9 cellular contexts compared by ENCODE assay signal in the genomic region with DNA sequence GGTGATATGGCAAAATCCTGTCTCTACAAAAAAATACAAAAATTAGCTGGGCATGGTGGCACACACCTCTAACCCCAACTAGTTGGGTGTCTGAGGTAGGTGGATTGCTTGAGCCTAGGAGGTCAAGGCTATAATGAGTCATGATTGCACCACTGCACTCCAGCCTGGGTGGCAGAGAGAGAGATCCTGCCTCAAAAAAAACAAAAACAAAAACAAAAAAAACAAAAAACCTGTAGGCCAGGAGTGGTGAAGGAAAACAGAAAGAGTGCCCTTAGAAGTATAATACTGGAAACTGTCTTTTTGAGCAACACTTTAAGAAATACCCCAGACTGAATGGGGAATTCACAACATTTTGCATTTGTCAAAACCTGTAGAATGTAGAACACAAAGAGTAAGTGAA.
DNase-seq lines count a peak whose midpoint lies in the region; ATAC-seq and TF ChIP-seq lines count a peak whose summit lies in the region.
"Had no signal": no experiment of that assay in that cellular context is flagged by ENCODE, and none has a peak within 500 bp of the region (broad histone marks: within the 10 kb centered on the region; RNA-seq: fewer than 3 reads in every experiment).

No MANE protein-coding gene starts in this region.

- H3K27ac ChIP-seq in SK-N-SH (ENCODE audit: low read depth in 2 of 2, low read length in 1 of 2) = peak overlapping the region in 1 of 2 experiments; percentile 81; a peak in 2 of 4 replicates

- TF ChIP-seq RAD21 in SK-N-SH (IDR thresholded peaks at IDR 0.05; ENCODE audit: low read length) = no peak

- no peak for TF ChIP-seq CTCF in SK-N-SH (IDR thresholded peaks at IDR 0.05)
- no peak for TF ChIP-seq CTCF in GM10266 (IDR thresholded peaks at IDR 0.05; ENCODE audit: control insufficient read depth, insufficient read depth, low read depth, missing control alignments)

- H3K9me3 Mint-ChIP-seq in dendritic cell treated with granulocyte-macrophage colony-stimulating factor and Interleukin-4, amounts not matched to agents 40 ng/mL and 50 ng/mL, for 4 days = no peaks in the 10 kb centered on the region

- no peaks in the 10 kb centered on the region for H3K27me3 Mint-ChIP-seq in dendritic cell treated with granulocyte-macrophage colony-stimulating factor and Interleukin-4, amounts not matched to agents 40 ng/mL and 50 ng/mL, for 4 days

- POLR2A ChIA-PET in SK-N-SH (lab: Yijun Ruan, JAX) = no interaction called here

- H3K36me3 ChIP-seq in SK-N-SH (replicated peaks in 1 of 2; ENCODE audit: control insufficient read depth in 1 of 2, insufficient read depth in 2 of 2, low read length in 1 of 2) = no peaks in the 10 kb centered on the region

- H3K4me2 ChIP-seq in SK-N-SH = peak overlapping the region; percentile 53; the same call in 1 of the 2 replicates

- peaks cover 86% of the 10 kb centered on the region for H3K4me1 Mint-ChIP-seq in dendritic cell treated with granulocyte-macrophage colony-stimulating factor and Interleukin-4, amounts not matched to agents 40 ng/mL and 50 ng/mL, for 4 days (ENCODE audit: low read depth)

- DNase-seq in SK-N-SH = no peak
- peak; percentile 45 for DNase-seq in LHCN-M2 (ENCODE audit: low read depth)
- no peak for DNase-seq in sciatic nerve (ENCODE audit: low spot score)
- DNase-seq in SKM-1 treated with dmso at 0.1 percent for 144 hours (lab: John Stamatoyannopoulos, UW; ENCODE audit: unreplicated experiment) = no peak
- no peak for DNase-seq in GM10266 (ENCODE audit: extremely low spot score)
- no peak for DNase-seq in stimulated activated CD4-positive, alpha-beta T cell treated with anti-CD3 and anti-CD28 coated beads, Interleukin-1b, Interleukin-23, amount 100 ng/mL, for 48 hours
- DNase-seq: NCI-H345 had no signal

- H3K9ac ChIP-seq in SK-N-SH = no peak overlapping the region

- H3K4me3 Mint-ChIP-seq in dendritic cell treated with granulocyte-macrophage colony-stimulating factor and Interleukin-4, amounts not matched to agents 40 ng/mL and 50 ng/mL, for 4 days = no peak overlapping the region

- 0 out of 2 replicates have a peak, but pooled peaks cover 10% of the 10 kb centered on the region for H4K20me1 ChIP-seq in SK-N-SH (ENCODE audit: insufficient read depth)

- no peak for ATAC-seq in SK-N-SH treated with all-trans-retinoic acid at 6 μM for 48 hours
- peak; percentile 55 for ATAC-seq in sciatic nerve

- peaks cover 52% of the 10 kb centered on the region for H3K79me2 ChIP-seq in SK-N-SH (ENCODE audit: insufficient read depth)

- intact Hi-C loops in dendritic cell treated with granulocyte-macrophage colony-stimulating factor and Interleukin-4, amounts not matched to agents 40 ng/mL and 50 ng/mL, for 4 days (cut with micrococcal nuclease) = no loop called here
- intact Hi-C loops in sciatic nerve (cut with DNase I) = no loop called here

- peaks cover 10 to 27% of the 10 kb centered on the region in 2 experiments for H3K4me1 ChIP-seq in SK-N-SH (ENCODE audit: control insufficient read depth in 1 of 2, insufficient read depth in 2 of 2, low read depth in 1 of 2, low read length in 1 of 2)

- no peaks in the 10 kb centered on the region for H3K9me3 ChIP-seq in SK-N-SH

- no peak overlapping the region for H3K4me3 ChIP-seq in SK-N-SH (ENCODE audit: low read depth in 2 of 2, low read length in 1 of 2)

- H3K9me2 ChIP-seq in SK-N-SH = no peaks in the 10 kb centered on the region

- H3F3A ChIP-seq in SK-N-SH (replicated peaks; ENCODE audit: insufficient read depth) = peaks cover 10% of the 10 kb centered on the region

- peaks cover 12% of the 10 kb centered on the region for H3K36me3 Mint-ChIP-seq in dendritic cell treated with granulocyte-macrophage colony-stimulating factor and Interleukin-4, amounts not matched to agents 40 ng/mL and 50 ng/mL, for 4 days (ENCODE audit: low read depth)

- peak overlapping the region; percentile 51 for H3K27ac Mint-ChIP-seq in dendritic cell treated with granulocyte-macrophage colony-stimulating factor and Interleukin-4, amounts not matched to agents 40 ng/mL and 50 ng/mL, for 4 days

- no peaks in the 10 kb centered on the region for H3K27me3 ChIP-seq in SK-N-SH (ENCODE audit: insufficient read depth)

- no peak overlapping the region for H2AFZ ChIP-seq in SK-N-SH (ENCODE audit: low read depth)

- no peak for TF ChIP-seq EP300 in SK-N-SH (IDR thresholded peaks at IDR 0.05; ENCODE audit: borderline replicate concordance in 1 of 2, low read depth in 1 of 2, low read length in 1 of 2)

- CTCF ChIA-PET in SK-N-SH (lab: Yijun Ruan, JAX) = no interaction called here

TF ChIP-seq in SK-N-SH, 30 proteins besides CTCF, POLR2A, EP300 and RAD21 (continues in another document):
- TF ChIP-seq, protein P1, sequence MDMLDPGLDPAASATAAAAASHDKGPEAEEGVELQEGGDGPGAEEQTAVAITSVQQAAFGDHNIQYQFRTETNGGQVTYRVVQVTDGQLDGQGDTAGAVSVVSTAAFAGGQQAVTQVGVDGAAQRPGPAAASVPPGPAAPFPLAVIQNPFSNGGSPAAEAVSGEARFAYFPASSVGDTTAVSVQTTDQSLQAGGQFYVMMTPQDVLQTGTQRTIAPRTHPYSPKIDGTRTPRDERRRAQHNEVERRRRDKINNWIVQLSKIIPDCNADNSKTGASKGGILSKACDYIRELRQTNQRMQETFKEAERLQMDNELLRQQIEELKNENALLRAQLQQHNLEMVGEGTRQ (IDR thresholded peaks at IDR 0.05; ENCODE audit: borderline replicate concordance, low read depth, low read length) = no peak
- TF ChIP-seq, protein P2, sequence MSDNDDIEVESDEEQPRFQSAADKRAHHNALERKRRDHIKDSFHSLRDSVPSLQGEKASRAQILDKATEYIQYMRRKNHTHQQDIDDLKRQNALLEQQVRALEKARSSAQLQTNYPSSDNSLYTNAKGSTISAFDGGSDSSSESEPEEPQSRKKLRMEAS (IDR thresholded peaks at IDR 0.05; ENCODE audit: low read depth) = no peak
- TF ChIP-seq, protein P3, sequence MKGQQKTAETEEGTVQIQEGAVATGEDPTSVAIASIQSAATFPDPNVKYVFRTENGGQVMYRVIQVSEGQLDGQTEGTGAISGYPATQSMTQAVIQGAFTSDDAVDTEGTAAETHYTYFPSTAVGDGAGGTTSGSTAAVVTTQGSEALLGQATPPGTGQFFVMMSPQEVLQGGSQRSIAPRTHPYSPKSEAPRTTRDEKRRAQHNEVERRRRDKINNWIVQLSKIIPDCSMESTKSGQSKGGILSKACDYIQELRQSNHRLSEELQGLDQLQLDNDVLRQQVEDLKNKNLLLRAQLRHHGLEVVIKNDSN (IDR thresholded peaks at IDR 0.05; ENCODE audit: borderline replicate concordance, low read depth) = no peak
- TF ChIP-seq TEAD4 (IDR thresholded peaks at IDR 0.05; ENCODE audit: borderline replicate concordance, insufficient read depth) (no peak), EZH2phosphoT487 (IDR thresholded peaks at IDR 0.05; ENCODE audit: borderline replicate concordance, low read depth) (no peak)

TF ChIP-seq in SK-N-SH treated with all-trans-retinoic acid at 6 μM for 48 hours, 23 proteins besides CTCF, POLR2A, EP300 and RAD21:
- TF ChIP-seq SNAI2 (CRISPR knock-in tag; IDR thresholded peaks at IDR 0.05) = no peak
- TF ChIP-seq GLIS3 (CRISPR knock-in tag; IDR thresholded peaks at IDR 0.05) = no peak
- no peak for TF ChIP-seq PPARA (CRISPR knock-in tag; IDR thresholded peaks at IDR 0.05; ENCODE audit: borderline replicate concordance)
